Comparison of ENCODE assay signal across 8 cellular contexts in the genomic region with DNA sequence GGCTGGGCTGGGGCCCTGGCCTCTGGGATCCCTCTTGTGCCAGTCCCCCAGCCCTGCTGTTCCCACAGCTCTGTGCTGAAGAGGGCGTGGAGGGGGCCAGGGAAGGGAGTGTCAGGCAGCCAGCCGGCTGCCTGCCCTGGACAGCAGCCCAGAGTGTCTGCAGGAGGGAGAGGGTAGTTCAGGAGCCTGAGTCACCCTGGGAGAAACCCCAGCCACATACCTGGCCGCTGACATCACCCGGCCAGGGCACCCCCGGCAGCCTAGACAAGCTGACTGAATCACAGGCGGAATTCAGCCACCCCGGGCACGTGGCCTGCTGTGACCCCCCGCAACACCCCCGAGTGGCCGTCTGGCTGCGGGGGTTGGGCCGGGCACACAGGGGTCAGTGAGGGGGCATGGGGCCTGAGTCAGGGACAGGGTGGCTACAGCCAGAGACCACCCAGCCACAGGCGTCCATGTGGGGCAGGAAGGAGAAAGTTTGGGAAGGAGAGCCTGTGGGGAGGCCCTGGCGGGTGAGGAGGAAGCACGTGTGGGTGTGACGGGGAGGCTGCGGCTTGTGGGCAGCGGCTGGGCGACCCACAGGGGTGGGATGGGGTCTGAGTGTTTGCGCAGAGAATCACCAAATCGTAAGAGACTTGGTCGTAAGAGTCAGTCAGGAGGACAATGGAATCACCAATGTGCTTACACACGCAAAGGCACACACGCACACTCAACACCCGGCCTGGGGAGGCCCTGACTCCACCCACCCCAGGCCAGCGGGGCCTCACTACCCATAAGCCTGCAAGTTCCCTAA. TPM values are rescaled to one million over a fixed set of nuclear protein-coding genes. Genes with fewer than 3 reads are reported as not detected.
DNase-seq lines count a peak whose midpoint lies in the region; ATAC-seq and TF ChIP-seq lines count a peak whose summit lies in the region.

No MANE protein-coding gene starts in this region.

- H3K27me3 ChIP-seq in endodermal cell (ENCODE audit: control insufficient read depth, insufficient read depth, low read length, poor library complexity, severe bottlenecking) (peaks cover 11% of the 10 kb centered on the region), stomach (no peaks in the 10 kb centered on the region)

- peaks cover 9% of the 10 kb centered on the region for H3K4me1 Mint-ChIP-seq in endodermal cell

- peak overlapping the region; percentile 95 for H3K27ac Mint-ChIP-seq in endodermal cell

- peak overlapping the region; percentile 16 for H3K4me3 Mint-ChIP-seq in endodermal cell

- H3K9me3 ChIP-seq in endodermal cell (ENCODE audit: control insufficient read depth, low read length) (no peaks in the 10 kb centered on the region), stomach (no peaks in the 10 kb centered on the region)

- peaks cover 5% of the 10 kb centered on the region for H3K4me1 ChIP-seq in endodermal cell (ENCODE audit: control insufficient read depth, insufficient read depth, low read length)
- peaks cover 29 to 39% (median 33%) of the 10 kb centered on the region in 4 donors for H3K4me1 ChIP-seq in stomach

- intact Hi-C loops in stomach (cut with DNase I; ENCODE audit: low total_unique reads), result no loop called here

- TF ChIP-seq POLR2A in stomach (IDR thresholded peaks at IDR 0.05), result no peak

- no peaks in the 10 kb centered on the region for H3K36me3 ChIP-seq in endodermal cell (ENCODE audit: control insufficient read depth, insufficient read depth, low read length)
- no peaks in the 10 kb centered on the region for H3K36me3 ChIP-seq in stomach

- H3K27ac ChIP-seq in endodermal cell (ENCODE audit: low read depth, low read length), result peak overlapping the region; percentile 84
- H3K27ac ChIP-seq in stomach, result peak overlapping the region; percentile 81 to 91 (median 88)

- ATAC-seq in GM18519 (IDR thresholded peaks at IDR 0.05; ENCODE audit: low FRiP score, unreplicated experiment), result no peak

- peak overlapping the region; percentile 55 for H3K9ac ChIP-seq in endodermal cell (ENCODE audit: extremely low read depth, low read length, poor library complexity, severe bottlenecking)

- TF ChIP-seq CTCF in endodermal cell (conservative IDR thresholded peaks at IDR 0.05) (no peak), stomach (IDR thresholded peaks at IDR 0.05) (no peak)

- no peaks in the 10 kb centered on the region for H3K36me3 Mint-ChIP-seq in endodermal cell (ENCODE audit: low read depth)

- peak; percentile 5 for TF ChIP-seq EP300 in stomach (IDR thresholded peaks at IDR 0.05)

- H3K27me3 Mint-ChIP-seq in endodermal cell (ENCODE audit: insufficient read depth), result peaks cover 17% of the 10 kb centered on the region

- WGBS in endodermal cell (ENCODE audit: insufficient coverage in 1 of 2, insufficient read length in 1 of 2), 2 experiments, result 59 to 63% methylated on average over 11 to 27 of the region's 27 CpGs
- WGBS in stomach, 5 donors, result 7 to 11% (median 9%) methylated on average over 25 to 27 of the region's 27 CpGs

- DNase-seq in NCI-H1092 treated with DMSO at 0.1 percent for 48 hours (lab: John Stamatoyannopoulos, UW), result peak; percentile 29
- DNase-seq in NCI-H1092 (lab: John Stamatoyannopoulos, UW), result no peak
- peak; percentile 86 for DNase-seq in NCI-H2029 (lab: John Stamatoyannopoulos, UW)
- DNase-seq in activated CD4-positive, alpha-beta T cell treated with anti-CD3 and anti-CD28 coated beads, Interleukin-2, amount 50 U/mL, for 1 hour, result peak; percentile 60
- peak; percentile 97 for DNase-seq in endodermal cell
- peak; percentile 7 for DNase-seq in midbrain (lab: John Stamatoyannopoulos, UW)
- peak; percentile 95 for DNase-seq in stomach

- H3K9me3 Mint-ChIP-seq in endodermal cell, result no peaks in the 10 kb centered on the region

- H3K4me3 ChIP-seq in endodermal cell (ENCODE audit: low read length), result no peak overlapping the region
- H3K4me3 ChIP-seq in stomach, result no peak overlapping the region

RNA-seq across cellular contexts. Expression of a gene that starts 11.9 kb away (rescaled TPM):
- total RNA-seq in endodermal cell (1 to 10 TPM; 1.6 to 3.0 TPM), stomach (10 to 100 TPM in 2 of 5 donors, 1 to 10 TPM in 3; 1.2 to 76.8 (median 5.5) TPM)
- polyA plus RNA-seq in endodermal cell (2013, experiment 1 of 2), result 1.6 TPM
- polyA plus RNA-seq in endodermal cell (2013, experiment 2 of 2), result 1.4 TPM
- polyA plus RNA-seq in stomach, result 10 to 100 TPM in 2 of 3 donors, 1 to 10 TPM in 1; 6.9 to 20.9 (median 11.1) TPM

RNA-seq across cellular contexts. Expression of a gene that starts 32.2 kb away (rescaled TPM):
- total RNA-seq in endodermal cell (10 to 100 TPM; 53.5 to 63.6 TPM), stomach (10 to 100 TPM in 4 of 5 donors, 1 to 10 TPM in 1; 7.8 to 79.3 (median 36.9) TPM)
- polyA plus RNA-seq in endodermal cell (2013, experiment 1 of 2), result 70.3 TPM
- 66.1 TPM for polyA plus RNA-seq in endodermal cell (2013, experiment 2 of 2)
- polyA plus RNA-seq in stomach, result 10 to 100 TPM; 53.9 to 66.9 (median 54.6) TPM

RNA-seq across cellular contexts. Expression of a gene that starts 40.9 kb away (rescaled TPM):
- 10 to 100 TPM; 15.7 to 18.5 TPM for total RNA-seq in endodermal cell
- 23.8 TPM for polyA plus RNA-seq in endodermal cell (2013, experiment 1 of 2)
- 25.9 TPM for polyA plus RNA-seq in endodermal cell (2013, experiment 2 of 2)
- 10 to 100 TPM in 2 of 5 donors, 1 to 10 TPM in 2, not detected in 1; 2.0 to 37.3 (median 10.6) TPM for total RNA-seq in stomach
- 1 to 10 TPM; 4.7 to 9.3 (median 7.9) TPM for polyA plus RNA-seq in stomach

RNA-seq across cellular contexts. Expression of a gene that starts 42.3 kb away (rescaled TPM):
- 1 to 10 TPM; 3.2 to 3.5 TPM for total RNA-seq in endodermal cell
- 2.6 TPM for polyA plus RNA-seq in endodermal cell (2013, experiment 1 of 2)
- polyA plus RNA-seq in endodermal cell (2013, experiment 2 of 2), result 1.9 TPM
- 1 to 10 TPM in 1 of 5 donors, under 1 TPM in 1, not detected in 3; 0.92 to 1.6 TPM for total RNA-seq in stomach
- polyA plus RNA-seq in stomach, result 1 to 10 TPM; 1.9 to 5.2 (median 4.9) TPM

RNA-seq across cellular contexts. Expression of a gene that starts 49.5 kb away (rescaled TPM):
- total RNA-seq in endodermal cell (10 to 100 TPM; 13.2 to 16.0 TPM), stomach (1 to 10 TPM in 2 of 5 donors, under 1 TPM in 1, not detected in 2; 0.55 to 5.9 (median 2.2) TPM)
- polyA plus RNA-seq in endodermal cell (2013, experiment 1 of 2), result 6.8 TPM
- 6.2 TPM for polyA plus RNA-seq in endodermal cell (2013, experiment 2 of 2)
- polyA plus RNA-seq in stomach, result 1 to 10 TPM; 1.8 to 7.2 (median 3.4) TPM
